1 cellular context compared by ENCODE assay signal in genomic region chr3:151106311-151106710, GRCh38.
TF ChIP-seq lines count a peak whose summit lies in the region.

No MANE protein-coding gene starts in this region.

TF ChIP-seq in HepG2, 621 proteins besides CTCF, POLR2A, EP300 and RAD21:
- TF ChIP-seq HNRNPK (IDR thresholded peaks at IDR 0.05; ENCODE audit: low read depth, low read length, poor library complexity, severe bottlenecking) (peak; percentile 29), ARID3A (IDR thresholded peaks at IDR 0.05; ENCODE audit: low read depth, low read length) (no peak), AFF4 (CRISPR knock-in tag; IDR thresholded peaks at IDR 0.05) (no peak), ZNF660 (CRISPR knock-in tag; IDR thresholded peaks at IDR 0.05; ENCODE audit: borderline replicate concordance, low read depth) (no peak)
